Comparison of ENCODE assay signal across 12 cellular contexts in genomic region chr15:75531041-75531450, GRCh38. TPM values are rescaled to one million over a fixed set of nuclear protein-coding genes. Genes with fewer than 3 reads are reported as not detected.
DNase-seq lines count a peak whose midpoint lies in the region; ATAC-seq and TF ChIP-seq lines count a peak whose summit lies in the region.
"Had no signal": no experiment of that assay in that cellular context is flagged by ENCODE, and none has a peak within 500 bp of the region (broad histone marks: within the 10 kb centered on the region; RNA-seq: fewer than 3 reads in every experiment).

No MANE protein-coding gene starts in this region.

- no peak for TF ChIP-seq CTCF in C4-2B (conservative IDR thresholded peaks at IDR 0.05)
- no peak for TF ChIP-seq CTCF in fibroblast of the aortic adventitia (IDR thresholded peaks at IDR 0.05; ENCODE audit: insufficient read depth, low read length)
- no peak for TF ChIP-seq CTCF in parathyroid adenoma (IDR thresholded peaks at IDR 0.05)

- no peak overlapping the region for H3K9ac ChIP-seq in parathyroid adenoma

- DNase-seq in fibroblast of the aortic adventitia (ENCODE audit: low read depth) (peak; percentile 77), SIG-M5 (lab: John Stamatoyannopoulos, UW) (no peak), NCI-H82 treated with DMSO at 0.1 percent for 48 hours (lab: John Stamatoyannopoulos, UW; ENCODE audit: unreplicated experiment) (no peak)
- DNase-seq: activated CD4-positive, alpha-beta T cell treated with anti-CD3 and anti-CD28 coated beads for 1 hour; DMS53; NCI-H524 had no signal

- no peak overlapping the region for H2AFZ ChIP-seq in parathyroid adenoma

- ATAC-seq in SK-N-SH treated with all-trans-retinoic acid at 6 μM for 48 hours (peak; percentile 38; the same call in 2 of the 3 replicates), GM21390 (IDR thresholded peaks at IDR 0.05; ENCODE audit: unreplicated experiment) (no peak), HG02610 (IDR thresholded peaks at IDR 0.05; ENCODE audit: unreplicated experiment) (no peak)
- ATAC-seq: natural killer cell treated with Interleukin-12 subunit alpha and Interleukin-12 subunit beta and Interleukin-15 and Interleukin-18, amount 100 ng/mL, for 72 hours had no signal

- H3K4me2 ChIP-seq in parathyroid adenoma (ENCODE audit: low read length): no peak overlapping the region

- peak overlapping the region; percentile 46 for H3K27ac ChIP-seq in C4-2B
- H3K27ac ChIP-seq in parathyroid adenoma: peak overlapping the region; percentile 24

- no peaks in the 10 kb centered on the region for H3K9me3 ChIP-seq in parathyroid adenoma (ENCODE audit: control insufficient read depth, low read length)

- H3K4me3 ChIP-seq in fibroblast of the aortic adventitia (ENCODE audit: low read depth, low read length) (no peak overlapping the region), parathyroid adenoma (ENCODE audit: low read depth, low read length) (no peak overlapping the region)

- peaks cover 3% of the 10 kb centered on the region for H3K79me2 ChIP-seq in parathyroid adenoma

- H3K27me3 ChIP-seq in parathyroid adenoma (ENCODE audit: control insufficient read depth, insufficient read depth, low read length): no peaks in the 10 kb centered on the region

- no peaks in the 10 kb centered on the region for H3K36me3 ChIP-seq in parathyroid adenoma (ENCODE audit: control insufficient read depth, insufficient read depth, low read length)

- no peaks in the 10 kb centered on the region for H3K4me1 ChIP-seq in parathyroid adenoma

TF ChIP-seq in SK-N-SH treated with all-trans-retinoic acid at 6 μM for 48 hours, 23 proteins besides CTCF, POLR2A, EP300 and RAD21:
- TF ChIP-seq TSHZ2 (CRISPR knock-in tag; IDR thresholded peaks at IDR 0.05) (no peak), ZNF8 (CRISPR knock-in tag; IDR thresholded peaks at IDR 0.05) (no peak), ZFP3 (CRISPR knock-in tag; IDR thresholded peaks at IDR 0.05) (no peak), ESRRG (CRISPR knock-in tag; IDR thresholded peaks at IDR 0.05) (no peak), POU6F1 (CRISPR knock-in tag; IDR thresholded peaks at IDR 0.05; ENCODE audit: borderline replicate concordance, low read depth) (no peak), ARNTL (CRISPR knock-in tag; IDR thresholded peaks at IDR 0.05; ENCODE audit: borderline replicate concordance, low read depth) (no peak), GLIS3 (CRISPR knock-in tag; IDR thresholded peaks at IDR 0.05) (no peak), RARB (CRISPR knock-in tag; IDR thresholded peaks at IDR 0.05) (no peak), CSDC2 (CRISPR knock-in tag; IDR thresholded peaks at IDR 0.05) (no peak), OSR1 (CRISPR knock-in tag; IDR thresholded peaks at IDR 0.05) (no peak), ZNF70 (CRISPR knock-in tag; IDR thresholded peaks at IDR 0.05) (no peak), SNAI2 (CRISPR knock-in tag; IDR thresholded peaks at IDR 0.05) (no peak), ISL1 (CRISPR knock-in tag; IDR thresholded peaks at IDR 0.05) (no peak), ZC3H10 (CRISPR knock-in tag; IDR thresholded peaks at IDR 0.05) (no peak), PATZ1 (CRISPR knock-in tag; IDR thresholded peaks at IDR 0.05; ENCODE audit: borderline replicate concordance) (no peak), TOX (CRISPR knock-in tag; IDR thresholded peaks at IDR 0.05; ENCODE audit: borderline replicate concordance) (no peak), CREB5 (CRISPR knock-in tag; IDR thresholded peaks at IDR 0.05; ENCODE audit: low read depth) (no peak)

RNA-seq across cellular contexts. Expression of gene PTPN9, which starts 48.1 kb away (rescaled TPM):
- 14.4 and 24.0 TPM in 2 replicates for total RNA-seq in fibroblast of the aortic adventitia (ENCODE audit: low replicate concordance)
